Comparison of ENCODE assay signal across 11 cellular contexts in the genomic region with DNA sequence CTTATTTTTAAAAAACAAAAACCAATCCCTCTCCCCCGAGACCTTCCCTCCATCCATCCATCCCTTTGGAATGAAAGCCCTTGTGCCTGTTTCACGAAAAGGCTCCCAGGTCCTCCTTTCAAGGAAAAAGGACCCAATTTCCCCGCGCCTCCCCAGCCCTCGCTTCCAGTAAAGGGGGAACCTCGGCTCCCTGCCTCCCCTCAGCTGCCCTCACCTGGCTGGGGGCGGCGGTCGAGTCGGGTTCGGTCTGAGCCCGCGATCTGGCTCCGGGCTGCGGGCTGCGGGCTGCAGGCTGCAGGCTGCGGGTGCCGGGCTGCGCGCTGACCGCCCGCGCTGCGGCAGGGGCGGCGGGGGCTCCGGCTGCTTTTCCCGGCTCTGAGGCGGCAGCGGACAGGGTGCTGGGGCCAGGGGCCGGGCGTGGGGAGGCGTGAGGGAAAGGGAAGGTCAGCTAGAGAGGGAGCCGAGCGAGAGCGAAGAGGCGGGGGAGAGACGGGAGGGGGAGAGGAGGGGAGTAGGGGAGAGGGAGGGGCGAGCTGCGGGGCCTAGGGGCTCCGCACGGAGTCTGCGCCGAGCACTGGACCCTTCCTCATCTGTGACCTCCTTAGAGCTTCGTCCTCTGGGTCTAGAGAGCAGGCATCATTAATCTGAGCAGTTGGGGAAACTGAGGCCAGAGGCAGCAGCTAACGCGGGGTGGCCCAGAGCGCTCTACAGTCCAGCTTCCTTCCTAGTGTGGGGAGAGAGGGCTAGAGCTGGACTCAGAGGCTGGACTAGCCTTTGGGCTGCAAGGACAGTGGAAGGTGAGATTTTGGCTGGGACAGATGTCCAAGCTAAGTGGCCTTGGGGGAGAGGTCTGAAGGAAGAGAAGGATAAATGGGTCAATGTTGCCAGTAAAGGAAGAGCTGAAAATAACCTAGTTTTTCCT. TPM values are rescaled to one million over a fixed set of nuclear protein-coding genes. Genes with fewer than 3 reads are reported as not detected.
DNase-seq lines count a peak whose midpoint lies in the region; ATAC-seq and TF ChIP-seq lines count a peak whose summit lies in the region.
"Had no signal": no experiment of that assay in that cellular context is flagged by ENCODE, and none has a peak within 500 bp of the region (broad histone marks: within the 10 kb centered on the region; RNA-seq: fewer than 3 reads in every experiment).

A gene (minus strand): TSS at position 478 of the 922 bp plus-strand sequence. CDS start 3,601 bp downstream, outside the sequence.

- peaks cover 14% of the 10 kb centered on the region for H3K27me3 Mint-ChIP-seq in neural crest cell (ENCODE audit: low read depth)

- H3K27ac ChIP-seq in colonic mucosa: no peak within 1 kb of the TSS

- H3K4me3 Mint-ChIP-seq in neural crest cell: peak within 1 kb of the TSS; percentile 88
- H3K4me3 Mint-ChIP-seq: activated CD8-positive, alpha-beta T cell treated with anti-CD3 and anti-CD28 coated beads for 36 hours; stimulated activated naive CD8-positive, alpha-beta T cell treated with anti-CD3 and anti-CD28 coated beads, Interleukin-15, Interleukin-2, amounts not matched to agents 100 ng/mL and 50 ng/mL, for 24 hours had no signal

- intact Hi-C loops in colonic mucosa (cut with DNase I): no loop called here

- no peaks in the 10 kb centered on the region for H3K36me3 Mint-ChIP-seq in neural crest cell (ENCODE audit: low read depth)

- H3K9me3 ChIP-seq in endocrine pancreas (ENCODE audit: control insufficient read depth, low read length) (no peaks in the 10 kb centered on the region), colonic mucosa (no peaks in the 10 kb centered on the region)

- H3K4me1 ChIP-seq in endocrine pancreas (ENCODE audit: control insufficient read depth, insufficient read depth, low read length) (no peaks in the 10 kb centered on the region), colonic mucosa (no peaks in the 10 kb centered on the region)

- no peak within 1 kb of the TSS for H3K27ac Mint-ChIP-seq in neural crest cell (ENCODE audit: unreplicated experiment)
- H3K27ac Mint-ChIP-seq: activated CD8-positive, alpha-beta T cell treated with anti-CD3 and anti-CD28 coated beads for 36 hours; stimulated activated naive CD8-positive, alpha-beta T cell treated with anti-CD3 and anti-CD28 coated beads, Interleukin-15, Interleukin-2, amounts not matched to agents 100 ng/mL and 50 ng/mL, for 24 hours had no signal

- peaks cover 31% of the 10 kb centered on the region for H3K4me1 Mint-ChIP-seq in neural crest cell

- H3K9ac ChIP-seq in endocrine pancreas (ENCODE audit: control insufficient read depth, insufficient read depth, low read length) (peak within 1 kb of the TSS; percentile 7), colonic mucosa (ENCODE audit: low read depth in 2 of 2, low read length in 2 of 2) (no peak within 1 kb of the TSS)

- peak within 1 kb of the TSS; percentile 27 for H3K4me3 ChIP-seq in AG10803 (ENCODE audit: low read length)
- H3K4me3 ChIP-seq in endocrine pancreas (ENCODE audit: control insufficient read depth, insufficient read depth, low read length): no peak within 1 kb of the TSS
- no peak within 1 kb of the TSS for H3K4me3 ChIP-seq in colonic mucosa

- no peak for ATAC-seq in HG03460 (IDR thresholded peaks at IDR 0.05; ENCODE audit: unreplicated experiment)
- ATAC-seq: activated CD8-positive, alpha-beta T cell treated with anti-CD3 and anti-CD28 coated beads for 36 hours had no signal

- H3K36me3 ChIP-seq in endocrine pancreas (ENCODE audit: control insufficient read depth, insufficient read depth, low read length) (no peaks in the 10 kb centered on the region), colonic mucosa (no peaks in the 10 kb centered on the region)

- H3K9me3 Mint-ChIP-seq in neural crest cell: no peaks in the 10 kb centered on the region
- H3K9me3 Mint-ChIP-seq: activated CD8-positive, alpha-beta T cell treated with anti-CD3 and anti-CD28 coated beads for 36 hours; stimulated activated naive CD8-positive, alpha-beta T cell treated with anti-CD3 and anti-CD28 coated beads, Interleukin-15, Interleukin-2, amounts not matched to agents 100 ng/mL and 50 ng/mL, for 24 hours had no signal

- no peak for DNase-seq in AG10803 (ENCODE audit: low read depth)
- DNase-seq in NCI-H146 treated with DMSO at 0.1 percent for 48 hours (lab: John Stamatoyannopoulos, UW; ENCODE audit: unreplicated experiment): peak; percentile 5
- DNase-seq in neural crest cell (ENCODE audit: low read depth, low spot score): peak; percentile 49
- no peak for DNase-seq in colonic mucosa
- DNase-seq in inferior parietal cortex (ENCODE audit: extremely low spot score): no peak
- DNase-seq in putamen (ENCODE audit: low spot score): no peak
- DNase-seq: activated CD8-positive, alpha-beta T cell treated with anti-CD3 and anti-CD28 coated beads for 36 hours had no signal

- peaks cover 2% of the 10 kb centered on the region for H3K27me3 ChIP-seq in endocrine pancreas (ENCODE audit: control insufficient read depth, insufficient read depth, low read length)
- peaks cover 29% of the 10 kb centered on the region for H3K27me3 ChIP-seq in colonic mucosa

- TF ChIP-seq CTCF in AG10803 (conservative IDR thresholded peaks at IDR 0.05; ENCODE audit: low read length) (no peak), neural crest cell (conservative IDR thresholded peaks at IDR 0.05) (no peak), colonic mucosa (IDR thresholded peaks at IDR 0.05) (no peak)

RNA-seq across cellular contexts. Expression of the gene that starts here (rescaled TPM):
- total RNA-seq in neural crest cell: 18.9 and 21.4 TPM in 2 replicates
- under 1 TPM; 0.35 to 0.85 TPM for total RNA-seq in colonic mucosa
- total RNA-seq: renal cortical epithelial cell had no signal

Comparison
In these comparisons a context has a peak if more than half of its experiments do, and no peak if none do; other contexts are left out.
1. RNA of the gene that starts here (total RNA-seq): 18.9 to 21.4 TPM in neural crest cell; 0.35 to 0.85 TPM in colonic mucosa; every median in the first group is over 10 times any median in the second.
2. DNase-seq: peak in NCI-H146 treated with DMSO at 0.1 percent for 48 hours (single experiment) and neural crest cell (single experiment); none in AG10803 (single experiment), colonic mucosa (single experiment), inferior parietal cortex (single experiment) and putamen (single experiment).